8 cellular contexts compared by ENCODE assay signal in genomic region chr1:230104395-230105244, GRCh38. TPM values are rescaled to one million over a fixed set of nuclear protein-coding genes. Genes with fewer than 3 reads are reported as not detected.
DNase-seq lines count a peak whose midpoint lies in the region; ATAC-seq and TF ChIP-seq lines count a peak whose summit lies in the region.

No MANE protein-coding gene starts in this region.

- POLR2A ChIA-PET in activated B cell treated with CpG ODN at 0.5 μM for 24 hours (lab: Charles Lee) = interaction anchor here (0.6 to 5.3 kb wide), 9 partner anchors 13 to 110 kb away, joined by 3 to 47 read pairs (median 4); partner anchors contain the start of gene GALNT2

- H3K27me3 Mint-ChIP-seq in activated B cell treated with CpG ODN at 0.5 μM for 24 hours = no peaks in the 10 kb centered on the region

- peak; percentile 67 for ATAC-seq in HG02571 (IDR thresholded peaks at IDR 0.05; ENCODE audit: unreplicated experiment)
- peak; percentile 90 for ATAC-seq in activated B cell treated with CpG ODN at 0.5 μM for 24 hours (ENCODE audit: low read depth)

- H3K9me3 Mint-ChIP-seq in activated B cell treated with CpG ODN at 0.5 μM for 24 hours = no peaks in the 10 kb centered on the region

- H3K36me3 Mint-ChIP-seq in activated B cell treated with CpG ODN at 0.5 μM for 24 hours (ENCODE audit: low read depth) = peaks cover 33% of the 10 kb centered on the region

- H3K4me1 Mint-ChIP-seq in activated B cell treated with CpG ODN at 0.5 μM for 24 hours = peaks cover 82% of the 10 kb centered on the region

- H3K27ac Mint-ChIP-seq in activated B cell treated with CpG ODN at 0.5 μM for 24 hours = peak overlapping the region; percentile 70

- intact Hi-C loops in activated B cell treated with CpG ODN at 0.5 μM for 24 hours (cut with micrococcal nuclease) = loop anchor here (1.0 to 10.0 kb wide), 3 partner anchors 19 to 250 kb away; no protein-coding TSS in a partner anchor

- CTCF ChIA-PET in activated B cell treated with CpG ODN at 0.5 μM for 24 hours (lab: Charles Lee) = interaction anchor here (1.1 to 2.1 kb wide), 6 partner anchors 8 to 63 kb away, joined by 3 to 12 read pairs (median 3); no protein-coding TSS in a partner anchor

- peak; percentile 99 for DNase-seq in GM04504 (ENCODE audit: low read depth)
- peak; percentile 26 for DNase-seq in NCI-H1417 treated with DMSO at 0.1 percent for 48 hours (lab: John Stamatoyannopoulos, UW)
- DNase-seq in activated B cell treated with CpG ODN at 0.5 μM for 24 hours = peak; percentile 50
- DNase-seq in cardiac fibroblast (ENCODE audit: low read depth in 2 of 2) = peak; percentile 99 to 100
- peak; percentile 53 for DNase-seq in left kidney (ENCODE audit: low read depth, low spot score)
- peak; percentile 86 to 88 for DNase-seq in stimulated activated CD4-positive, alpha-beta T cell treated with anti-CD3 and anti-CD28 coated beads, Interleukin-2, amount 100 ng/mL, for 24 hours
- DNase-seq in ecto neural progenitor cell (ENCODE audit: low spot score) = no peak

- H3K4me3 ChIP-seq in cardiac fibroblast (replicated peaks in 1 of 2; ENCODE audit: low read depth in 2 of 2, low read length in 2 of 2) = peak overlapping the region in 1 of 2 donors; percentile 9

- peak overlapping the region; percentile 63 for H3K4me3 Mint-ChIP-seq in activated B cell treated with CpG ODN at 0.5 μM for 24 hours

- no peak for TF ChIP-seq CTCF in activated B cell treated with CpG ODN at 0.5 μM for 24 hours (IDR thresholded peaks at IDR 0.05)
- TF ChIP-seq CTCF in cardiac fibroblast (IDR thresholded peaks at IDR 0.05; ENCODE audit: low read depth, low read length) = no peak

RNA-seq across cellular contexts. Expression of gene GALNT2, which starts 37.6 kb away (rescaled TPM):
- total RNA-seq in activated B cell treated with CpG ODN at 0.5 μM for 24 hours = 99.8 and 108 TPM in 2 replicates
